Comparison of ENCODE assay signal across 1 cellular context in genomic region chr6:13794184-13794583, GRCh38.
A peak's percentile ranks its signal among the peaks of the same experiment; 100 is the strongest.
TF ChIP-seq lines count a peak whose summit lies in the region.

No MANE protein-coding gene starts in this region.

TF ChIP-seq in GM12878, 131 proteins besides CTCF, POLR2A, EP300 and RAD21 (continued from another document):
- TF ChIP-seq CREM (IDR thresholded peaks at IDR 0.05; ENCODE audit: low read depth) (peak; percentile 27; the same call in 1 of the 2 replicates), NR2C1 (IDR thresholded peaks at IDR 0.05) (no peak), ZNF274 (IDR thresholded peaks at IDR 0.05; ENCODE audit: insufficient read depth, insufficient read length) (no peak), RFX5 (IDR thresholded peaks at IDR 0.05; ENCODE audit: low read depth, low read length) (no peak), NFYA (IDR thresholded peaks at IDR 0.05; ENCODE audit: borderline replicate concordance, low read depth, low read length) (no peak), WRNIP1 (IDR thresholded peaks at IDR 0.05; ENCODE audit: borderline replicate concordance, low read depth, low read length) (no peak), ZNF207 (IDR thresholded peaks at IDR 0.05; ENCODE audit: borderline replicate concordance) (no peak), RAD51 (IDR thresholded peaks at IDR 0.05) (no peak), MTA2 (IDR thresholded peaks at IDR 0.05; ENCODE audit: low read depth) (0 out of 2 replicates have a peak, but pooled peaks have one; percentile 19), ZNF384 (IDR thresholded peaks at IDR 0.05; ENCODE audit: borderline replicate concordance, low read depth, low read length) (no peak), SREBF2 (IDR thresholded peaks at IDR 0.05; ENCODE audit: low read length) (no peak), ZNF622 (IDR thresholded peaks at IDR 0.05) (no peak), ZBTB33 (IDR thresholded peaks at IDR 0.05) (no peak), CEBPB (IDR thresholded peaks at IDR 0.05; ENCODE audit: borderline replicate concordance in 1 of 2, low read depth in 2 of 2, low read length in 2 of 2) (no peak), NKRF (conservative IDR thresholded peaks at IDR 0.05) (no peak), RUNX3 (IDR thresholded peaks at IDR 0.05; ENCODE audit: low read length) (peak; percentile 56), BACH1 (IDR thresholded peaks at IDR 0.05; ENCODE audit: borderline replicate concordance) (no peak), IKZF2 (IDR thresholded peaks at IDR 0.05) (peak; percentile 24 to 37; a peak in 1 of 4 replicates), CBX3 (IDR thresholded peaks at IDR 0.05; ENCODE audit: borderline replicate concordance, low read depth) (no peak), ASH2L (IDR thresholded peaks at IDR 0.05; ENCODE audit: borderline replicate concordance, low read depth) (no peak), HDAC6 (IDR thresholded peaks at IDR 0.05; ENCODE audit: unreplicated experiment) (no peak), NR2F1 (conservative IDR thresholded peaks at IDR 0.05) (no peak), CREB1 (IDR thresholded peaks at IDR 0.05; ENCODE audit: low read depth) (peak; percentile 72), BMI1 (IDR thresholded peaks at IDR 0.05; ENCODE audit: borderline replicate concordance) (no peak), E2F4 (IDR thresholded peaks at IDR 0.05; ENCODE audit: low read depth, low read length) (no peak), IKZF1 (conservative IDR thresholded peaks at IDR 0.05) (0 out of 2 replicates have a peak, but pooled peaks have one; percentile 20), ELK1 (IDR thresholded peaks at IDR 0.05; ENCODE audit: low read depth, low read length) (no peak), SKIL (IDR thresholded peaks at IDR 0.05; ENCODE audit: low read depth, poor library complexity, severe bottlenecking) (no peak), STAT3 (IDR thresholded peaks at IDR 0.05; ENCODE audit: low read depth, low read length) (no peak), YY1 (IDR thresholded peaks at IDR 0.05; ENCODE audit: low read depth, low read length) (no peak), RB1 (IDR thresholded peaks at IDR 0.05; ENCODE audit: borderline replicate concordance) (no peak), JUNB (IDR thresholded peaks at IDR 0.05) (peak; percentile 73), SP1 (IDR thresholded peaks at IDR 0.05; ENCODE audit: low read depth, low read length) (no peak), YBX1 (IDR thresholded peaks at IDR 0.05) (no peak), MEF2B (IDR thresholded peaks at IDR 0.05; ENCODE audit: partially characterized antibody, poor library complexity, severe bottlenecking) (peak; percentile 79), ZSCAN29 (IDR thresholded peaks at IDR 0.05) (no peak), FOS (IDR thresholded peaks at IDR 0.05; ENCODE audit: borderline replicate concordance, extremely low read depth, insufficient read length) (no peak), EED (IDR thresholded peaks at IDR 0.05; ENCODE audit: low read depth) (peak; percentile 62), BCL11A (IDR thresholded peaks at IDR 0.05; ENCODE audit: low read depth, low read length) (no peak; the same call in 1 of the 2 replicates)
TF ChIP-seq in GM12878: peak in this region for 9.
